ENCODE assay signal across 8 cellular contexts in the genomic region with DNA sequence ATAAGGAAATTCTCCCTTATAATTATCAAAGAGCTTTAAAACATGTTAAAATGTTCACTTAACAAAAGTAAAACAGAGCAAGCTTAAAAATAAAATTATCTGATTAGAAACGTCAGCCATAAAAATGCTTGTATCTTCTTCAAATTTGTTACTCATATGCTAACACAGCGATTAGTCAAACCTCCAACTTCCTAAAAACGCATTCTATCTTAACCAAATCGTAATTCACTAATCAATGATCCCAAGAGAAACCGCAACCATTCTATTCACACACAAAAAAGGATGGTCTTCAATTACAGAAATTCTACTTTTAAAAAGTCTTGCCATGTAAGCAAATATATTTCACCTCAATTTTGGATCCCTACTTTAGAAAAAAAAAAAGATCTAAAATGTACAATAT.
A peak's percentile ranks its signal among the peaks of the same experiment; 100 is the strongest.
DNase-seq lines count a peak whose midpoint lies in the region; ATAC-seq and TF ChIP-seq lines count a peak whose summit lies in the region.

No MANE protein-coding gene starts in this region.

- H3K9ac ChIP-seq in OCI-LY1 (ENCODE audit: low read length): peak overlapping the region; percentile 100
- no peak overlapping the region for H3K9ac ChIP-seq in parathyroid adenoma

- peak overlapping the region; percentile 79 for H3K4me2 ChIP-seq in OCI-LY1 (ENCODE audit: low read length)
- H3K4me2 ChIP-seq in parathyroid adenoma (ENCODE audit: low read length): no peak overlapping the region

- peaks cover 86% of the 10 kb centered on the region for H3K36me3 ChIP-seq in OCI-LY1 (ENCODE audit: insufficient read depth, low read length)
- peaks cover 33% of the 10 kb centered on the region for H3K36me3 ChIP-seq in effector memory CD4-positive, alpha-beta T cell (ENCODE audit: control insufficient read depth, insufficient read depth, low read length)
- no peaks in the 10 kb centered on the region for H3K36me3 ChIP-seq in parathyroid adenoma (ENCODE audit: control insufficient read depth, insufficient read depth, low read length)

- no peaks in the 10 kb centered on the region for H3K9me3 ChIP-seq in OCI-LY1 (ENCODE audit: low read length)
- H3K9me3 ChIP-seq in effector memory CD4-positive, alpha-beta T cell (ENCODE audit: control insufficient read depth, low read length): no peaks in the 10 kb centered on the region
- no peaks in the 10 kb centered on the region for H3K9me3 ChIP-seq in parathyroid adenoma (ENCODE audit: control insufficient read depth, low read length)

- H3K79me2 ChIP-seq in OCI-LY1 (ENCODE audit: insufficient read depth, low read length) (peaks cover 88% of the 10 kb centered on the region), parathyroid adenoma (no peaks in the 10 kb centered on the region)

- no peak for ATAC-seq in GM18858 (IDR thresholded peaks at IDR 0.05; ENCODE audit: unreplicated experiment)

- H3K27ac ChIP-seq in OCI-LY1 (ENCODE audit: low read depth, low read length, poor library complexity, severe bottlenecking) (peak overlapping the region; percentile 83), parathyroid adenoma (peak overlapping the region; percentile 9)
- peak overlapping the region; percentile 94 for H3K27ac ChIP-seq in effector memory CD4-positive, alpha-beta T cell (ENCODE audit: insufficient read depth, low read length, poor library complexity, severe bottlenecking)

- no peaks in the 10 kb centered on the region for H3K9me2 ChIP-seq in OCI-LY1 (ENCODE audit: low read depth, low read length)

- H3K4me3 ChIP-seq in OCI-LY1 (ENCODE audit: low read depth, low read length, poor library complexity, severe bottlenecking) (peak overlapping the region; percentile 98), parathyroid adenoma (ENCODE audit: low read depth, low read length) (peak overlapping the region; percentile 7)
- H3K4me3 ChIP-seq in effector memory CD4-positive, alpha-beta T cell (ENCODE audit: insufficient read depth, low read depth, low read length, poor library complexity, severe bottlenecking): peak overlapping the region; percentile 98

- H2AFZ ChIP-seq in OCI-LY1 (ENCODE audit: low read length): no peak overlapping the region
- no peak overlapping the region for H2AFZ ChIP-seq in parathyroid adenoma

- H3K4me1 ChIP-seq in OCI-LY1 (ENCODE audit: insufficient read depth, low read length, severe bottlenecking) (peaks cover 68% of the 10 kb centered on the region), parathyroid adenoma (no peaks in the 10 kb centered on the region)
- peaks cover 40% of the 10 kb centered on the region for H3K4me1 ChIP-seq in effector memory CD4-positive, alpha-beta T cell (ENCODE audit: control insufficient read depth, insufficient read depth, low read length, poor library complexity, severe bottlenecking)

- 0 out of 2 replicates have a peak, but pooled peaks cover 3% of the 10 kb centered on the region for H3F3A ChIP-seq in OCI-LY1 (ENCODE audit: insufficient read depth, low read length)

- TF ChIP-seq CTCF in OCI-LY1 (IDR thresholded peaks at IDR 0.05; ENCODE audit: low read length): no peak
- no peak for TF ChIP-seq CTCF in parathyroid adenoma (IDR thresholded peaks at IDR 0.05)

- no peaks in the 10 kb centered on the region for H4K20me1 ChIP-seq in OCI-LY1 (ENCODE audit: insufficient read depth, low read length)

- DNase-seq in ELR (ENCODE audit: low read depth) (peak; percentile 77), NCI-H2196 treated with DMSO at 0.1 percent for 48 hours (lab: John Stamatoyannopoulos, UW; ENCODE audit: unreplicated experiment) (no peak), NCI-H2107 (lab: John Stamatoyannopoulos, UW) (no peak), GM19238 (ENCODE audit: insufficient read length, low spot score) (no peak)
- no peak for DNase-seq in effector memory CD4-positive, alpha-beta T cell

- H3K27me3 ChIP-seq in OCI-LY1 (ENCODE audit: insufficient read depth, low read length): no peaks in the 10 kb centered on the region
- no peaks in the 10 kb centered on the region for H3K27me3 ChIP-seq in effector memory CD4-positive, alpha-beta T cell (replicated peaks; ENCODE audit: control insufficient read depth, insufficient read depth, low read length, poor library complexity, severe bottlenecking)
- H3K27me3 ChIP-seq in parathyroid adenoma (ENCODE audit: control insufficient read depth, insufficient read depth, low read length): no peaks in the 10 kb centered on the region

Comparison
In these comparisons a context has a peak if more than half of its experiments do, and no peak if none do; other contexts are left out.
1. H3K27ac ChIP-seq: peak in every context shown above with its lines; median percentile 94 in effector memory CD4-positive, alpha-beta T cell; 83 in OCI-LY1; 9 in parathyroid adenoma.
2. H3K4me3 ChIP-seq: peak in every context shown above with its lines; median percentile 98 in OCI-LY1; 98 in effector memory CD4-positive, alpha-beta T cell; 7 in parathyroid adenoma.